ENCODE assay signal across 16 cellular contexts in the genomic region with DNA sequence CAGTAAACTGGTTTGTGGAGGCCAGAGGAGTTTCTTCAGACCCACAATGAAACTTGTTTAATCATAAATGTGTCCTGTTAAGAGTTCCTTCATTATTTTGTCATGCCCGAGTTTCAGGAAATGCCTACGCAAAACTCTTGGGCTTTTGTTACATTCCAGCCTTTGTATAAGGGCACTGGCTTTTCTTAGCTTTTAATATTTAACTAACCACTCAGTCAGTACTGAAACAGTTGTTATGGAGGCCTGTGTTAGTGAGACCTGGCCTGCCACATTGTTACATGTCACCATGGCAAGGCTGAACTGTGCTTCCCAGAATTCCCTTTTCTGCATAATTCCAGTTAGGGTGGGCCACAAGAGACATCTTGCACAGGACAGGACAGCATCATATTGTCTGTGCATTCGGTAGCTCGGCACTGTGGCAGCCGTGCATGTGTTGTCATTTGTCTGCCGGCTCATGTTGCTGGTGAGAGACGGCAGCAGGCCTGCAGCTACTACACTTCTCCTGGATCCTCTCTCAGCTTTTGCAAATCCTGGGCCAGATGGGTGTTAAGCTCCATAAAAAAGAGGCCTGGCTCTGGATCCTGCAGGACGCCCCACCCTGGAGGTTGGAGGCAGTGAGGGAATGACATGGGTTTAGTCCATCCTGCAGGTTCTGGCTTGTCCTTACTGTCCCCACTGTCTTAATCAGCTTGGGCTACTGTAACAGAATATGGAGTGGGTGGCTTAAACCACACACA.
DNase-seq lines count a peak whose midpoint lies in the region; FAIRE-seq and TF ChIP-seq lines count a peak whose summit lies in the region.
"Had no signal": no experiment of that assay in that cellular context is flagged by ENCODE, and none has a peak within 500 bp of the region (broad histone marks: within the 10 kb centered on the region; RNA-seq: fewer than 3 reads in every experiment).

No MANE protein-coding gene starts in this region.

- H3K4me3 ChIP-seq in Caco-2 (ENCODE audit: low read depth, low read length): no peak overlapping the region
- H3K4me3 ChIP-seq: spleen, testis had no signal

- H3K27me3 Mint-ChIP-seq in Caco-2 (ENCODE audit: insufficient read depth, unreplicated experiment) (no peaks in the 10 kb centered on the region), osteocyte (ENCODE audit: unreplicated experiment) (no peaks in the 10 kb centered on the region)

- BruUV-seq in Caco-2 (replicated peaks; lab: Mats Ljungman, UMichigan): no TSS peak

- H3K4me1 Mint-ChIP-seq in Caco-2 (ENCODE audit: low read depth, unreplicated experiment) (peaks cover 26% of the 10 kb centered on the region), osteocyte (ENCODE audit: unreplicated experiment) (peaks cover 44% of the 10 kb centered on the region)
- H3K4me1 Mint-ChIP-seq: activated CD4-positive, alpha-beta T cell treated with anti-CD3 and anti-CD28 coated beads for 36 hours had no signal

- H3K27me3 ChIP-seq in Caco-2 (replicated peaks; ENCODE audit: control insufficient read depth, insufficient read depth, low read length): no peaks in the 10 kb centered on the region
- H3K27me3 ChIP-seq: spleen, testis had no signal

- H3K9me3 ChIP-seq in Caco-2: no peaks in the 10 kb centered on the region
- H3K9me3 ChIP-seq: spleen, testis had no signal

- peak overlapping the region; percentile 79 for H3K27ac Mint-ChIP-seq in Caco-2 (ENCODE audit: unreplicated experiment)
- peak overlapping the region; percentile 63 for H3K27ac Mint-ChIP-seq in osteocyte (ENCODE audit: unreplicated experiment)
- H3K27ac Mint-ChIP-seq: activated CD4-positive, alpha-beta T cell treated with anti-CD3 and anti-CD28 coated beads for 36 hours had no signal

- peak in 1 of 2 experiments; percentile 22 for DNase-seq in Caco-2
- peak; percentile 54 for DNase-seq in RCC 7860 (ENCODE audit: low spot score)
- peak; percentile 66 for DNase-seq in glomerular visceral epithelial cell (ENCODE audit: extremely low spot score)
- no peak for DNase-seq in osteocyte (ENCODE audit: extremely low spot score, unreplicated experiment)
- DNase-seq in RKO (ENCODE audit: low spot score): no peak
- DNase-seq in medulla oblongata (ENCODE audit: extremely low spot score): no peak
- no peak for DNase-seq in NCI-H2029 treated with DMSO at 0.1 percent for 48 hours (lab: John Stamatoyannopoulos, UW)
- DNase-seq in NCI-H1436 (lab: John Stamatoyannopoulos, UW): no peak
- DNase-seq: activated CD4-positive, alpha-beta T cell treated with anti-CD3 and anti-CD28 coated beads for 36 hours; activated T-cell treated with anti-CD3 and anti-CD28 coated beads, Interleukin-2, amount 50 U/mL, for 4 hours; NCI-H446 treated with DMSO at 0.1 percent for 48 hours; spleen; testis had no signal

- POLR2A ChIA-PET in Caco-2 (lab: Charles Lee): no interaction called here

- H3K36me3 ChIP-seq in Caco-2 (ENCODE audit: control insufficient read depth, insufficient read depth, low read length): no peaks in the 10 kb centered on the region
- H3K36me3 ChIP-seq: spleen had no signal

- H3K9me3 Mint-ChIP-seq in Caco-2 (ENCODE audit: unreplicated experiment) (peaks cover 13% of the 10 kb centered on the region), osteocyte (ENCODE audit: unreplicated experiment) (no peaks in the 10 kb centered on the region)

- no peak for TF ChIP-seq CTCF in Caco-2 (IDR thresholded peaks at IDR 0.05; ENCODE audit: insufficient read depth in 1 of 2, low read depth in 1 of 2, low read length in 1 of 2, severe bottlenecking in 1 of 2, unreplicated experiment in 1 of 2)
- TF ChIP-seq CTCF in osteocyte (IDR thresholded peaks at IDR 0.05): no peak

- H3K36me3 Mint-ChIP-seq in Caco-2 (ENCODE audit: insufficient read depth, unreplicated experiment) (no peaks in the 10 kb centered on the region), osteocyte (ENCODE audit: unreplicated experiment) (no peaks in the 10 kb centered on the region)

- H3K4me3 Mint-ChIP-seq in Caco-2 (ENCODE audit: unreplicated experiment): no peak overlapping the region
- H3K4me3 Mint-ChIP-seq in osteocyte (ENCODE audit: unreplicated experiment): no peak overlapping the region
- H3K4me3 Mint-ChIP-seq: activated CD4-positive, alpha-beta T cell treated with anti-CD3 and anti-CD28 coated beads for 36 hours; activated T-cell treated with anti-CD3 and anti-CD28 coated beads, Interleukin-2, amount 50 U/mL, for 4 hours; neural crest cell had no signal

- intact Hi-C loops in Caco-2 (cut with micrococcal nuclease; ENCODE audit: unreplicated experiment): no loop called here

- CTCF ChIA-PET in Caco-2 (lab: Charles Lee): interaction anchor here (0.6 kb wide), 2 partner anchors 340 to 1997 kb away, joined by 3 read pairs; no protein-coding TSS in a partner anchor

- H3K4me1 ChIP-seq in Caco-2: peaks cover 33% of the 10 kb centered on the region
- H3K4me1 ChIP-seq: testis had no signal

- FAIRE-seq in RCC 7860 (lab: Jason Lieb, UNC): peak; percentile 57
- FAIRE-seq: frontal cortex, keratinocyte had no signal

Comparison
In these comparisons a context has a peak if more than half of its experiments do, and no peak if none do; other contexts are left out.
1. DNase-seq: peak in RCC 7860 (single experiment) and glomerular visceral epithelial cell (single experiment); none in osteocyte (single experiment), RKO (single experiment), medulla oblongata (single experiment), NCI-H2029 treated with DMSO at 0.1 percent for 48 hours (single experiment) and NCI-H1436 (single experiment).